In the genomic region with DNA sequence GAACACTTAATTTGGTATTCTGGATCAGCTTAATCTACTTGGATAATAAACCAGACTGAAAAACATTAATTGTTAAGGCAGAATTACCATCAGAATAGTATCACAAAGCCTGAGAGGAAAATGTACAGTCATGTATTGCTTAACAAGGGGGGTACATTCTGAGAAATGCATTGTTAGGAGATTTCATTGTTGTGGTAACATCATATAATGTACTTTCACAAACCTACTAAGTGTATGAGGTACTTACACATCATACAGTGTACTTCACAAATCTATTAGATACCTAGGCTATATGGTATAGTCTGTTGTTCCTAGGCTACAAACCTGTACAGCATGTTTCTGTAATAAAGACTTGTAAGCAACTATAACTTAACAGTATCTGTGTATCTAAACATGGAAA, we compare ENCODE assay signal across 16 cellular contexts.
A peak's percentile ranks its signal among the peaks of the same experiment; 100 is the strongest.
DNase-seq lines count a peak whose midpoint lies in the region; ATAC-seq and FAIRE-seq lines count a peak whose summit lies in the region.
"Had no signal": no experiment of that assay in that cellular context is flagged by ENCODE, and none has a peak within 500 bp of the region (broad histone marks: within the 10 kb centered on the region; RNA-seq: fewer than 3 reads in every experiment).

No MANE protein-coding gene starts in this region.

- POLR2A ChIA-PET in T-cell (lab: Charles Lee) = no interaction called here

- no peak for DNase-seq in CD4-positive, CD25-positive, alpha-beta regulatory T cell
- DNase-seq in GM19239 (ENCODE audit: insufficient read length, low spot score) = no peak
- DNase-seq in T-cell = no peak
- DNase-seq in lung microvascular endothelial cell (ENCODE audit: low read depth in 2 of 2) = peak; percentile 7 to 19
- no peak for DNase-seq in COR-L47 (lab: John Stamatoyannopoulos, UW)
- DNase-seq: caudate nucleus; effector CD8-positive, alpha-beta T cell; midbrain; stimulated activated CD4-positive, alpha-beta T cell treated with anti-CD3 and anti-CD28 coated beads, Interleukin-2, amount 100 ng/mL, for 48 hours; SW 1271 had no signal

- no peaks in the 10 kb centered on the region for H3K27me3 Mint-ChIP-seq in CD4-positive, CD25-positive, alpha-beta regulatory T cell
- no peaks in the 10 kb centered on the region for H3K27me3 Mint-ChIP-seq in T-cell

- ATAC-seq in CD4-positive, CD25-positive, alpha-beta regulatory T cell (ENCODE audit: low read depth in 2 of 2) = no peak
- no peak for ATAC-seq in T-cell (replicated peaks in 1 of 4)
- no peak for ATAC-seq in HG03457 (IDR thresholded peaks at IDR 0.05; ENCODE audit: unreplicated experiment)
- no peak for ATAC-seq in HG02571 (IDR thresholded peaks at IDR 0.05; ENCODE audit: unreplicated experiment)
- ATAC-seq: HepG2 had no signal

- no peak overlapping the region for H3K4me3 ChIP-seq in CD4-positive, CD25-positive, alpha-beta regulatory T cell (ENCODE audit: low read depth, low read length)
- H3K4me3 ChIP-seq: hepatocyte, thoracic aorta had no signal

- H3K36me3 Mint-ChIP-seq in CD4-positive, CD25-positive, alpha-beta regulatory T cell = peaks cover 11% of the 10 kb centered on the region
- peaks cover 14% of the 10 kb centered on the region for H3K36me3 Mint-ChIP-seq in T-cell

- H3K4me1 Mint-ChIP-seq in CD4-positive, CD25-positive, alpha-beta regulatory T cell = peaks cover 13 to 19% (median 16%) of the 10 kb centered on the region in 4 donors
- peaks cover 0 to 19% (median 18%) of the 10 kb centered on the region in 3 donors for H3K4me1 Mint-ChIP-seq in T-cell

- peak overlapping the region in 1 of 4 donors; percentile 3 for H3K4me3 Mint-ChIP-seq in CD4-positive, CD25-positive, alpha-beta regulatory T cell
- H3K4me3 Mint-ChIP-seq in T-cell = no peak overlapping the region

- peak; percentile 61 for FAIRE-seq in GM19239 (lab: Jason Lieb, UNC)
- FAIRE-seq: GM18507, HepG2 had no signal

- CTCF ChIA-PET in T-cell (lab: Charles Lee) = no interaction called here

- H3K9me3 Mint-ChIP-seq in CD4-positive, CD25-positive, alpha-beta regulatory T cell = no peaks in the 10 kb centered on the region
- H3K9me3 Mint-ChIP-seq in T-cell = no peaks in the 10 kb centered on the region

- peaks cover 31% of the 10 kb centered on the region for H3K36me3 ChIP-seq in CD4-positive, CD25-positive, alpha-beta regulatory T cell (ENCODE audit: control insufficient read depth, insufficient read depth, low read length)
- H3K36me3 ChIP-seq: thoracic aorta had no signal

- H3K27ac ChIP-seq in CD4-positive, CD25-positive, alpha-beta regulatory T cell (ENCODE audit: insufficient read depth, low read length, poor library complexity, severe bottlenecking) = no peak overlapping the region
- H3K27ac ChIP-seq: hepatocyte, thoracic aorta had no signal

- no peaks in the 10 kb centered on the region for H3K27me3 ChIP-seq in CD4-positive, CD25-positive, alpha-beta regulatory T cell (ENCODE audit: control insufficient read depth, insufficient read depth, low read length)
- H3K27me3 ChIP-seq: hepatocyte had no signal

- H3K9me3 ChIP-seq in CD4-positive, CD25-positive, alpha-beta regulatory T cell (ENCODE audit: control insufficient read depth in 2 of 2, low read length in 2 of 2) = no peaks in the 10 kb centered on the region
- H3K9me3 ChIP-seq: thoracic aorta had no signal

- peak overlapping the region in 2 of 3 donors; percentile 3 to 85 for H3K27ac Mint-ChIP-seq in CD4-positive, CD25-positive, alpha-beta regulatory T cell
- H3K27ac Mint-ChIP-seq in T-cell = peak overlapping the region; percentile 66 to 71

- no peaks in the 10 kb centered on the region for H3K4me1 ChIP-seq in CD4-positive, CD25-positive, alpha-beta regulatory T cell (ENCODE audit: control insufficient read depth, insufficient read depth, low read length, poor library complexity, severe bottlenecking)

Comparison
In these comparisons a context has a peak if more than half of its experiments do, and no peak if none do; other contexts are left out.
1. DNase-seq: peak in lung microvascular endothelial cell (2 of 2); none in CD4-positive, CD25-positive, alpha-beta regulatory T cell (0 of 3), GM19239 (single experiment), T-cell (0 of 34) and COR-L47 (single experiment).